7 cellular contexts compared by ENCODE assay signal in genomic region chr17:30093463-30094147, GRCh38. TPM values are rescaled to one million over a fixed set of nuclear protein-coding genes. Genes with fewer than 3 reads are reported as not detected.
DNase-seq lines count a peak whose midpoint lies in the region; ATAC-seq and TF ChIP-seq lines count a peak whose summit lies in the region.

No MANE protein-coding gene starts in this region.

- no peaks in the 10 kb centered on the region for H4K20me1 ChIP-seq in Loucy (ENCODE audit: insufficient read depth, low read length, poor library complexity, severe bottlenecking)

- intact Hi-C loops in sciatic nerve (cut with DNase I) = no loop called here

- TF ChIP-seq CTCF in Loucy (conservative IDR thresholded peaks at IDR 0.05; ENCODE audit: low read length) (peak; percentile 93), right atrium auricular region (IDR thresholded peaks at IDR 0.05) (peak; percentile 62 to 93)

- H3K27me3 ChIP-seq in Loucy (ENCODE audit: insufficient read depth, low read length, poor library complexity, severe bottlenecking) = no peaks in the 10 kb centered on the region
- no peaks in the 10 kb centered on the region for H3K27me3 ChIP-seq in right atrium auricular region

- H3K9me2 ChIP-seq in Loucy (replicated peaks; ENCODE audit: low read depth, low read length) = no peaks in the 10 kb centered on the region

- no peak overlapping the region for H3K9ac ChIP-seq in Loucy (ENCODE audit: low read depth, low read length, poor library complexity, severe bottlenecking)
- peak overlapping the region; percentile 46 for H3K9ac ChIP-seq in SK-N-MC (ENCODE audit: insufficient read length)

- DNase-seq in ELR (ENCODE audit: low read depth) (peak; percentile 76), SK-N-MC (ENCODE audit: low read depth, low spot score) (no peak), anterior cingulate cortex (lab: John Stamatoyannopoulos, UW) (peak in 37 of 58 donors; percentile 0 to 67 (median 14)), right atrium auricular region (ENCODE audit: low spot score) (no peak), sciatic nerve (ENCODE audit: low spot score) (no peak)

- H3K4me3 ChIP-seq in Loucy (ENCODE audit: low read length, poor library complexity, severe bottlenecking) (no peak overlapping the region), SK-N-MC (peak overlapping the region; percentile 27; the same call in 1 of the 2 replicates), right atrium auricular region (no peak overlapping the region)

- H3K27ac ChIP-seq in SK-N-MC = peak overlapping the region; percentile 67
- H3K27ac ChIP-seq in right atrium auricular region = no peak overlapping the region

- peak overlapping the region; percentile 5 for H3K4me2 ChIP-seq in Loucy (ENCODE audit: low read depth, low read length, poor library complexity, severe bottlenecking)

- no peaks in the 10 kb centered on the region for H3K36me3 ChIP-seq in Loucy (ENCODE audit: insufficient read depth, low read length)
- no peaks in the 10 kb centered on the region for H3K36me3 ChIP-seq in SK-N-MC (ENCODE audit: insufficient read depth, low read length)
- no peaks in the 10 kb centered on the region for H3K36me3 ChIP-seq in right atrium auricular region

- H2AFZ ChIP-seq in Loucy (ENCODE audit: low read length) = peak overlapping the region; percentile 81

- H3K9me3 ChIP-seq in Loucy (ENCODE audit: insufficient read depth, low read depth, low read length) (no peaks in the 10 kb centered on the region), SK-N-MC (ENCODE audit: low read depth, low read length) (no peaks in the 10 kb centered on the region), right atrium auricular region (no peaks in the 10 kb centered on the region)

- H3K4me1 ChIP-seq in Loucy (ENCODE audit: insufficient read depth, low read length, poor library complexity, severe bottlenecking) = peaks cover 6% of the 10 kb centered on the region
- peaks cover 0 to 9% of the 10 kb centered on the region in 2 donors for H3K4me1 ChIP-seq in right atrium auricular region

- ATAC-seq in sciatic nerve (peak; percentile 64), GM19023 (IDR thresholded peaks at IDR 0.05; ENCODE audit: unreplicated experiment) (no peak)

- no peaks in the 10 kb centered on the region for H3K79me2 ChIP-seq in Loucy (ENCODE audit: insufficient read depth, low read length)

- H3F3A ChIP-seq in Loucy (ENCODE audit: low read depth) = no peaks in the 10 kb centered on the region

RNA-seq across cellular contexts. Expression of gene NSRP1, which starts 23.0 kb away (rescaled TPM):
- 10 to 100 TPM; 14.7 to 16.6 TPM for total RNA-seq in right atrium auricular region
- total RNA-seq in sciatic nerve = 53.4 TPM

Comparison
In these comparisons a context has a peak if more than half of its experiments do, and no peak if none do; other contexts are left out.
1. DNase-seq: peak in ELR (single experiment) and anterior cingulate cortex (37 of 58); none in SK-N-MC (single experiment), right atrium auricular region (single experiment) and sciatic nerve (single experiment).